7 cellular contexts compared by ENCODE assay signal in genomic region chr14:29653303-29653702, GRCh38.
"Had no signal": no experiment of that assay in that cellular context is flagged by ENCODE, and none has a peak within 500 bp of the region (broad histone marks: within the 10 kb centered on the region; RNA-seq: fewer than 3 reads in every experiment).

No MANE protein-coding gene starts in this region.

- H3K4me1 Mint-ChIP-seq: IgD-negative memory B cell had no signal

- DNase-seq: H7, KG1 had no signal

- H3K4me3 ChIP-seq: GM23338, HAP-1 had no signal

- ATAC-seq: GM23338, HCT116 had no signal

- H3K27me3 Mint-ChIP-seq: IgD-negative memory B cell had no signal

- H3K4me3 Mint-ChIP-seq: GM23338, HFFc6, IgD-negative memory B cell had no signal

- H3K27ac Mint-ChIP-seq: GM23338, HFFc6, IgD-negative memory B cell had no signal

- H3K36me3 ChIP-seq: HAP-1 had no signal

- H2AFZ ChIP-seq: GM23338 had no signal

- H3K9me3 ChIP-seq: HAP-1 had no signal

- H3K4me2 ChIP-seq: GM23338 had no signal
